In the genomic region with DNA sequence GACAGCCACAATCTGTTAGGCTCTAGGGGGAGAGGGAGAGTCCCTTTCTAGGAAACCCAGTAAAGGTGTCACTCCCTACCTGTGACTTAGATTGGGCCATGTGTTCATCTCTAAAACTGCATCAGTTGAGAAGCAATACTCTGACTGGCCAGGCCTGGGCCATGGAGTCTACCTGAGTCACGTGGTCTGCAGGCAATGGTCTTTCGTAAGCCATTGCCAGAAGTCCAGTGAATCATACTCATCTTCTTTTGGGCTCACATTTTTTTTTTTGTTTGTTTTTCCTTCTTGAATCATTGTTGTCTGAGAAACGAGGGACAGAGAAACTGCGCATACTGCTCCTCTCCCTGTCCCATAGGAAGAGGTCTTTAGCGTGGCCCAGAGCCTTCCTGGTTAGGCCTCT, we compare ENCODE assay signal across 15 cellular contexts.
"Had no signal": no experiment of that assay in that cellular context is flagged by ENCODE, and none has a peak within 500 bp of the region (broad histone marks: within the 10 kb centered on the region; RNA-seq: fewer than 3 reads in every experiment).

No MANE protein-coding gene starts in this region.

- H3K27ac ChIP-seq: spleen, upper lobe of left lung had no signal

- H3K9me3 ChIP-seq: spleen, upper lobe of left lung had no signal

- H3K36me3 ChIP-seq: spleen, upper lobe of left lung had no signal

- DNase-seq: activated CD4-positive, alpha-beta T cell treated with anti-CD3 and anti-CD28 coated beads, Interleukin-2, amount 10 ng/mL, durations not matched to agents 7 days and 5 days; activated CD4-positive, CD25-positive, alpha-beta regulatory T cell; activated naive CD4-positive, alpha-beta T cell treated with anti-CD3 and anti-CD28 coated beads for 36 hours; activated T-cell treated with anti-CD3 and anti-CD28 coated beads for 4 hours; central memory CD4-positive, alpha-beta T cell; effector memory CD4-positive, alpha-beta T cell; erythroblast; spleen; stimulated activated CD4-positive, alpha-beta T cell treated with anti-CD3 and anti-CD28 coated beads, Interleukin-1b, Interleukin-23, amount 100 ng/mL, for 48 hours; stimulated activated naive B cell treated with anti-CD40 and anti-IgM and Interleukin-4, amounts not matched to agents 10 μg/mL and 1 μg/mL and 100 μg/mL, for 72 hours; substantia nigra; T-helper 2 cell; upper lobe of left lung had no signal

- H3K4me3 ChIP-seq: spleen, upper lobe of left lung had no signal

- ATAC-seq: activated T-helper 17 cell treated with anti-CD3 and anti-CD28 coated beads, Interleukin-2, amount 50 U/mL, for 72 hours; sciatic nerve; stimulated activated naive B cell treated with anti-CD40 and anti-IgM and Interleukin-4, amounts not matched to agents 10 μg/mL and 1 μg/mL and 100 μg/mL, for 72 hours had no signal
